In genomic region chr19:23395041-23395721, GRCh38 we compare ENCODE assay signal across 8 cellular contexts. TPM values are rescaled to one million over a fixed set of nuclear protein-coding genes. Genes with fewer than 3 reads are reported as not detected.
DNase-seq lines count a peak whose midpoint lies in the region; ATAC-seq and TF ChIP-seq lines count a peak whose summit lies in the region.

Gene ZNF91, minus strand, starts transcription at chr19:23395471. Its CDS starts 117 bp downstream, at chr19:23395354.

- peaks cover 29% of the 10 kb centered on the region for H3K9me3 ChIP-seq in A673 (ENCODE audit: low read depth, low read length, poor library complexity, severe bottlenecking)

- CTCF ChIA-PET in A673 (lab: Charles Lee), result no interaction called here
- CTCF ChIA-PET in activated CD4-positive, alpha-beta T cell treated with anti-CD3 and anti-CD28 coated beads for 36 hours (lab: Charles Lee), result interaction anchor here (0.6 to 1.9 kb wide), 7 partner anchors 10 to 363 kb away, joined by 3 to 5 read pairs (median 3); partner anchors contain the start of genes ZNF681 and ZNF724

- H3K4me3 ChIP-seq in A673 (ENCODE audit: low read depth, low read length, poor library complexity, severe bottlenecking) (peak within 1 kb of the TSS; percentile 56), choroid plexus epithelial cell (ENCODE audit: low read depth, low read length) (peak within 1 kb of the TSS; percentile 95)

- H3K27ac Mint-ChIP-seq in activated CD4-positive, alpha-beta T cell treated with anti-CD3 and anti-CD28 coated beads for 36 hours, result peak within 1 kb of the TSS; percentile 99

- peaks cover 36% of the 10 kb centered on the region for H3K36me3 Mint-ChIP-seq in activated CD4-positive, alpha-beta T cell treated with anti-CD3 and anti-CD28 coated beads for 36 hours (ENCODE audit: low read depth)

- H3K36me3 ChIP-seq in A673 (ENCODE audit: insufficient read depth, low read length, poor library complexity, severe bottlenecking), result no peaks in the 10 kb centered on the region

- no peaks in the 10 kb centered on the region for H3K27me3 ChIP-seq in A673 (replicated peaks; ENCODE audit: insufficient read depth, low read depth, low read length, poor library complexity)

- H3K27me3 Mint-ChIP-seq in activated CD4-positive, alpha-beta T cell treated with anti-CD3 and anti-CD28 coated beads for 36 hours, result no peaks in the 10 kb centered on the region

- POLR2A ChIA-PET in A673 (lab: Charles Lee; ENCODE audit: low non-redundant PET), result interaction anchor here (0.7 kb wide), 1 partner anchor 279 kb away, joined by 10 read pairs; the partner anchor contains the start of gene ZNF730
- POLR2A ChIA-PET in activated CD4-positive, alpha-beta T cell treated with anti-CD3 and anti-CD28 coated beads for 36 hours (lab: Charles Lee), result interaction anchor here (0.7 to 1.9 kb wide), 5 partner anchors 121 to 691 kb away, joined by 3 to 5 read pairs (median 4); partner anchors contain the start of genes ZNF675 and ZNF724

- H3K4me1 ChIP-seq in A673 (ENCODE audit: insufficient read depth, low read length, poor library complexity, severe bottlenecking), result no peaks in the 10 kb centered on the region

- DNase-seq in A673 (ENCODE audit: low spot score) (peak; percentile 80), NCI-H2227 (lab: John Stamatoyannopoulos, UW; ENCODE audit: unreplicated experiment) (peak; percentile 94), choroid plexus epithelial cell (ENCODE audit: low read depth) (peak; percentile 98), kidney glomerular epithelial cell (lab: John Stamatoyannopoulos, UW) (peak; percentile 96)
- DNase-seq in activated CD4-positive, alpha-beta T cell treated with anti-CD3 and anti-CD28 coated beads for 36 hours, result peak; percentile 96
- DNase-seq in stimulated activated CD4-positive, alpha-beta T cell treated with anti-CD3 and anti-CD28 coated beads, Interleukin-1b, Interleukin-23, amount 100 ng/mL, for 1 hour (ENCODE audit: low read depth in 2 of 2), result peak; percentile 64 to 74

- peak within 1 kb of the TSS; percentile 98 for H3K4me3 Mint-ChIP-seq in activated CD4-positive, alpha-beta T cell treated with anti-CD3 and anti-CD28 coated beads for 36 hours

- ATAC-seq in GM18858 (IDR thresholded peaks at IDR 0.05; ENCODE audit: unreplicated experiment) (peak; percentile 96), HG03095 (IDR thresholded peaks at IDR 0.05; ENCODE audit: unreplicated experiment) (peak; percentile 98)
- peak; percentile 96 for ATAC-seq in activated CD4-positive, alpha-beta T cell treated with anti-CD3 and anti-CD28 coated beads for 36 hours

- H3K4me1 Mint-ChIP-seq in activated CD4-positive, alpha-beta T cell treated with anti-CD3 and anti-CD28 coated beads for 36 hours, result peaks cover 31% of the 10 kb centered on the region

- intact Hi-C loops in A673 (cut with micrococcal nuclease; ENCODE audit: unreplicated experiment), result no loop called here
- intact Hi-C loops in activated CD4-positive, alpha-beta T cell treated with anti-CD3 and anti-CD28 coated beads for 36 hours (cut with DNase I, micrococcal nuclease), result loop anchor here (1.0 to 10.0 kb wide), 10 partner anchors 120 to 1342 kb away; partner anchors contain the start of genes ZNF675 (in 2 of the 2), ZNF681 (in 2 of the 2), ZNF254 (in 1 of the 2) and ZNF257 (in 1 of the 2)

- H3K9me3 Mint-ChIP-seq in activated CD4-positive, alpha-beta T cell treated with anti-CD3 and anti-CD28 coated beads for 36 hours (ENCODE audit: low read depth), result peaks cover 2% of the 10 kb centered on the region

- TF ChIP-seq CTCF in A673 (conservative IDR thresholded peaks at IDR 0.05; ENCODE audit: low read depth, low read length) (no peak), choroid plexus epithelial cell (conservative IDR thresholded peaks at IDR 0.05; ENCODE audit: low read depth, low read length) (no peak)

- H3K27ac ChIP-seq in A673 (ENCODE audit: low read depth, low read length, poor library complexity, severe bottlenecking), result peak within 1 kb of the TSS; percentile 85

- BruUV-seq in A673 (replicated peaks; lab: Mats Ljungman, UMichigan), result no TSS peak

RNA-seq across cellular contexts. Expression of gene ZNF91, which starts in this region (rescaled TPM):
- total RNA-seq in A673 (2021), result 7.0 and 8.9 TPM in 2 replicates
- total RNA-seq in activated CD4-positive, alpha-beta T cell treated with anti-CD3 and anti-CD28 coated beads for 36 hours, result 10 to 100 TPM; 35.7 to 45.5 TPM

Comparison
In these comparisons a context has a peak if more than half of its experiments do, and no peak if none do; other contexts are left out.
1. Peak in every context shown above with its lines: DNase-seq, ATAC-seq, H3K4me3 ChIP-seq and H3K27ac ChIP-seq.